Comparison of ENCODE assay signal across 13 cellular contexts in genomic region chr1:74775735-74776134, GRCh38.
"Had no signal": no experiment of that assay in that cellular context is flagged by ENCODE, and none has a peak within 500 bp of the region (broad histone marks: within the 10 kb centered on the region; RNA-seq: fewer than 3 reads in every experiment).

No MANE protein-coding gene starts in this region.

- H3K4me3 Mint-ChIP-seq: activated naive CD4-positive, alpha-beta T cell treated with anti-CD3 and anti-CD28 coated beads, Interleukin-2, amount 10 ng/mL, durations not matched to agents 7 days and 5 days; stimulated activated naive CD8-positive, alpha-beta T cell treated with anti-CD3 and anti-CD28 coated beads, Interleukin-15, amount 100 ng/mL, for 72 hours; type B pancreatic cell had no signal

- H3K27ac ChIP-seq: cardiac muscle cell, left lung, ovary, sigmoid colon, spleen, VCaP had no signal

- H3K36me3 ChIP-seq: cardiac muscle cell, left lung, ovary, sigmoid colon, spleen had no signal

- H3K4me1 ChIP-seq: left lung, sigmoid colon had no signal

- DNase-seq: activated CD4-positive, alpha-beta T cell treated with anti-CD3 and anti-CD28 coated beads for 1 hour; activated CD4-positive, alpha-beta T cell treated with anti-CD3 and anti-CD28 coated beads, Interleukin-2, amount 50 U/mL, for 48 hours; activated naive CD4-positive, alpha-beta T cell treated with anti-CD3 and anti-CD28 coated beads, Interleukin-2, amount 10 ng/mL, durations not matched to agents 7 days and 5 days; hippocampal formation; left lung; mammary epithelial cell; ovary; sigmoid colon; spleen; stimulated activated naive CD8-positive, alpha-beta T cell treated with anti-CD3 and anti-CD28 coated beads, Interleukin-15, amount 100 ng/mL, for 72 hours had no signal

- H3K27me3 ChIP-seq: cardiac muscle cell, ovary had no signal

- H3K27me3 Mint-ChIP-seq: activated naive CD4-positive, alpha-beta T cell treated with anti-CD3 and anti-CD28 coated beads, Interleukin-2, amount 10 ng/mL, durations not matched to agents 7 days and 5 days had no signal

- H3K36me3 Mint-ChIP-seq: activated naive CD4-positive, alpha-beta T cell treated with anti-CD3 and anti-CD28 coated beads, Interleukin-2, amount 10 ng/mL, durations not matched to agents 7 days and 5 days; type B pancreatic cell had no signal

- H3K4me1 Mint-ChIP-seq: activated naive CD4-positive, alpha-beta T cell treated with anti-CD3 and anti-CD28 coated beads, Interleukin-2, amount 10 ng/mL, durations not matched to agents 7 days and 5 days; stimulated activated naive CD8-positive, alpha-beta T cell treated with anti-CD3 and anti-CD28 coated beads, Interleukin-15, amount 100 ng/mL, for 72 hours had no signal

- H3K27ac Mint-ChIP-seq: activated naive CD4-positive, alpha-beta T cell treated with anti-CD3 and anti-CD28 coated beads, Interleukin-2, amount 10 ng/mL, durations not matched to agents 7 days and 5 days; stimulated activated naive CD8-positive, alpha-beta T cell treated with anti-CD3 and anti-CD28 coated beads, Interleukin-15, amount 100 ng/mL, for 72 hours; type B pancreatic cell had no signal

- H3K9me3 Mint-ChIP-seq: activated naive CD4-positive, alpha-beta T cell treated with anti-CD3 and anti-CD28 coated beads, Interleukin-2, amount 10 ng/mL, durations not matched to agents 7 days and 5 days; stimulated activated naive CD8-positive, alpha-beta T cell treated with anti-CD3 and anti-CD28 coated beads, Interleukin-15, amount 100 ng/mL, for 72 hours; type B pancreatic cell had no signal

- H3K9me3 ChIP-seq: left lung, ovary, sigmoid colon, spleen had no signal

- ATAC-seq: left lung; stimulated activated naive CD8-positive, alpha-beta T cell treated with anti-CD3 and anti-CD28 coated beads, Interleukin-15, amount 100 ng/mL, for 72 hours had no signal

- H3K4me3 ChIP-seq: cardiac muscle cell, left lung, ovary, sigmoid colon, spleen had no signal
